Comparison of ENCODE assay signal across 19 cellular contexts in genomic region chr1:112446411-112446810, GRCh38.
"Had no signal": no experiment of that assay in that cellular context is flagged by ENCODE, and none has a peak within 500 bp of the region (broad histone marks: within the 10 kb centered on the region; RNA-seq: fewer than 3 reads in every experiment).

No MANE protein-coding gene starts in this region.

- H3K4me1 Mint-ChIP-seq: activated naive CD4-positive, alpha-beta T cell treated with anti-CD3 and anti-CD28 coated beads, Interleukin-2, amount 10 ng/mL, durations not matched to agents 7 days and 5 days; immature natural killer cell; naive B cell had no signal

- H3K9me3 ChIP-seq: heart left ventricle, suprapubic skin had no signal

- H3K4me3 ChIP-seq: coronary artery, heart left ventricle, SK-N-MC, skin epidermis, suprapubic skin had no signal

- ATAC-seq: activated CD4-positive, CD25-positive, alpha-beta regulatory T cell treated with anti-CD3 and anti-CD28 coated beads, Interleukin-2, amount 50 U/mL, for 24 hours; heart left ventricle; stimulated activated naive CD8-positive, alpha-beta T cell treated with anti-CD3 and anti-CD28 coated beads, Interleukin-15, Interleukin-2, amounts not matched to agents 100 U/mL and 50 U/mL, for 24 hours had no signal

- H3K27me3 Mint-ChIP-seq: naive B cell, type B pancreatic cell had no signal

- H3K36me3 Mint-ChIP-seq: activated naive CD4-positive, alpha-beta T cell treated with anti-CD3 and anti-CD28 coated beads, Interleukin-2, amount 10 ng/mL, durations not matched to agents 7 days and 5 days; immature natural killer cell; naive B cell had no signal

- H3K27ac Mint-ChIP-seq: activated naive CD4-positive, alpha-beta T cell treated with anti-CD3 and anti-CD28 coated beads, Interleukin-2, amount 10 ng/mL, durations not matched to agents 7 days and 5 days; activated T-helper 2 cell treated with anti-CD3 and anti-CD28 coated beads, Interferon-gamma antibody, Interleukin-2, Interleukin-4, amounts not matched to agents 10 μg/mL and 5 μg/mL and 100 μg/mL, durations not matched to agents 14 hours and 24 hours and 36 hours; immature natural killer cell; naive B cell; type B pancreatic cell had no signal

- H3K4me1 ChIP-seq: suprapubic skin had no signal

- H3K27me3 ChIP-seq: heart left ventricle, suprapubic skin had no signal

- H3K27ac ChIP-seq: coronary artery, SK-N-MC, skin epidermis, suprapubic skin had no signal

- DNase-seq: activated naive CD4-positive, alpha-beta T cell treated with anti-CD3 and anti-CD28 coated beads, Interleukin-2, amount 10 ng/mL, durations not matched to agents 7 days and 5 days; caudate nucleus; foreskin fibroblast; heart left ventricle; immature natural killer cell; naive B cell; retina; stimulated activated CD4-positive, alpha-beta T cell treated with anti-CD3 and anti-CD28 coated beads, Interleukin-4, amount 100 ng/mL, for 4 hours; stimulated activated CD8-positive, alpha-beta memory T cell treated with anti-CD3 and anti-CD28 coated beads, Interleukin-4, amount 100 ng/mL, for 48 hours; stimulated activated naive CD8-positive, alpha-beta T cell treated with anti-CD3 and anti-CD28 coated beads, Interleukin-15, Interleukin-2, amounts not matched to agents 100 U/mL and 50 U/mL, for 24 hours; T-helper 1 cell; T1000 had no signal

- H3K9me3 Mint-ChIP-seq: activated naive CD4-positive, alpha-beta T cell treated with anti-CD3 and anti-CD28 coated beads, Interleukin-2, amount 10 ng/mL, durations not matched to agents 7 days and 5 days; activated T-helper 2 cell treated with anti-CD3 and anti-CD28 coated beads, Interferon-gamma antibody, Interleukin-2, Interleukin-4, amounts not matched to agents 10 μg/mL and 5 μg/mL and 100 μg/mL, durations not matched to agents 14 hours and 24 hours and 36 hours; immature natural killer cell; type B pancreatic cell had no signal

- H3K4me3 Mint-ChIP-seq: activated naive CD4-positive, alpha-beta T cell treated with anti-CD3 and anti-CD28 coated beads, Interleukin-2, amount 10 ng/mL, durations not matched to agents 7 days and 5 days; immature natural killer cell; naive B cell; type B pancreatic cell had no signal
